Comparison of ENCODE assay signal across 15 cellular contexts in the genomic region with DNA sequence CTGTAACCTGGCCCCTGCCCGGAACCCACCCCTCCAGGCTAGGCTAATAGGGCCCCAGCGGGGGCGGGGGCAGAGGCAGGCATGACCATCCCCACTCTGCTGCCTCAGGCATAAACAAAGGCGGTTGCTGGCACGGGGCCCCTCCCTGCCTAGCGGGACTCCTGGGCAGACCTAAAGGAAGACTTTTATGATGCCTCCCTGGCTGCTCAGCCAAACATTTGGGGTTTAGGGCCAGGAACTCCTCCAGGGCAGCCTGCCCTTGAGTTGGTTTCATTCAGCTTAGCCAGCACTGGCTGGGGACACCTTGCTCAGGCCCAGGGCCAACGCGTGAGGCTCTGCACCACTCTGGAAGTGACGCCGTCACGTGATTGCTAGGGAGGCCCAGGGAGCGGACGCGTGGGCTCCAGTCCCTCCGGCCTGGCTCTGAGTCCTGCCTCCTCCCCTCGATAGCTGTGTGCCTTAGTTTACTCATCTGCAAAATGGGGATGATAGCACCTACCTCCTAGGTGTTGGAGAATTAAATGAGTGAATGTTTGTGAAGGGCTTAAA. TPM values are rescaled to one million over a fixed set of nuclear protein-coding genes. Genes with fewer than 3 reads are reported as not detected.
DNase-seq lines count a peak whose midpoint lies in the region; ATAC-seq and TF ChIP-seq lines count a peak whose summit lies in the region.
"Had no signal": no experiment of that assay in that cellular context is flagged by ENCODE, and none has a peak within 500 bp of the region (broad histone marks: within the 10 kb centered on the region; RNA-seq: fewer than 3 reads in every experiment).

No MANE protein-coding gene starts in this region.

- DNase-seq in EH (ENCODE audit: low read depth) (peak; percentile 71), SK-N-SH (peak; percentile 80), Right ventricle myocardium superior (peak; percentile 47), trophoblast cell (peak; percentile 40 to 52), NCI-H1436 (lab: John Stamatoyannopoulos, UW) (no peak)
- no peak for DNase-seq in activated effector memory CD4-positive, alpha-beta T cell treated with anti-CD3 and anti-CD28 coated beads, Interleukin-2, amount 50 U/mL, for 16 hours
- DNase-seq in activated naive CD4-positive, alpha-beta T cell treated with Interleukin-2 at 50 U/mL for 16 hours, result no peak
- DNase-seq: activated CD4-positive, alpha-beta T cell treated with anti-CD3 and anti-CD28 coated beads, Interleukin-2, amount 50 U/mL, for 48 hours; CD4-positive, alpha-beta memory T cell; foreskin melanocyte; NCI-H146; stimulated activated CD4-positive, alpha-beta T cell treated with anti-CD3 and anti-CD28 coated beads, Interleukin-4, amount 100 ng/mL, for 4 hours had no signal

- no peaks in the 10 kb centered on the region for H3K9me2 ChIP-seq in SK-N-SH

- no peak overlapping the region for H3K14ac ChIP-seq in trophoblast cell (ENCODE audit: low read length)

- no peak overlapping the region for H4K8ac ChIP-seq in trophoblast cell (ENCODE audit: low read depth, low read length)

- no peaks in the 10 kb centered on the region for H4K20me1 ChIP-seq in SK-N-SH (ENCODE audit: insufficient read depth)

- no peak overlapping the region for H2BK12ac ChIP-seq in trophoblast cell (ENCODE audit: low read length)

- H3K9ac ChIP-seq in SK-N-SH (no peak overlapping the region), trophoblast cell (ENCODE audit: low read length) (no peak overlapping the region)

- H3K79me2 ChIP-seq in SK-N-SH (ENCODE audit: insufficient read depth) (no peaks in the 10 kb centered on the region), trophoblast cell (ENCODE audit: control insufficient read depth, insufficient read depth, low read length, poor library complexity) (no peaks in the 10 kb centered on the region)

- no peak overlapping the region for H4K12ac ChIP-seq in trophoblast cell (ENCODE audit: low read depth, low read length)

- no peak overlapping the region for H3K23ac ChIP-seq in trophoblast cell (ENCODE audit: low read length)

- H2AFZ ChIP-seq in SK-N-SH (ENCODE audit: low read depth) (no peak overlapping the region), trophoblast cell (ENCODE audit: insufficient read depth, low read length, poor library complexity) (no peak overlapping the region)

- CTCF ChIA-PET in SK-N-SH (lab: Yijun Ruan, JAX), result interaction anchor here (4.0 to 29.6 kb wide), 2 partner anchors 12 to 142 kb away, joined by 31 to 872 read pairs; no protein-coding TSS in a partner anchor

- no peak overlapping the region for H2BK5ac ChIP-seq in trophoblast cell (ENCODE audit: low read depth, low read length, poor library complexity)

- H3K4me1 ChIP-seq in SK-N-SH (ENCODE audit: control insufficient read depth in 1 of 2, insufficient read depth in 2 of 2, low read depth in 1 of 2, low read length in 1 of 2) (peaks cover 0 to 19% of the 10 kb centered on the region in 2 experiments; a peak in 1 of 4 replicates), trophoblast cell (ENCODE audit: control insufficient read depth in 1 of 2, insufficient read depth in 2 of 2, low read length in 2 of 2) (peaks cover 0 to 7% of the 10 kb centered on the region in 2 experiments)

- POLR2A ChIA-PET in SK-N-SH (lab: Yijun Ruan, JAX), result no interaction called here

- H3K9me3 ChIP-seq in SK-N-SH, result no peaks in the 10 kb centered on the region
- no peaks in the 10 kb centered on the region for H3K9me3 ChIP-seq in trophoblast cell (ENCODE audit: insufficient read depth, low read depth, low read length)
- H3K9me3 ChIP-seq: SJSA1, tibial artery had no signal

- no peak overlapping the region for H2BK120ac ChIP-seq in trophoblast cell (ENCODE audit: insufficient read depth, low read length, poor library complexity)

- 52% methylated on average over 4 of the region's 16 CpGs for WGBS in SK-N-SH (ENCODE audit: low lambda C conversion rate)
- WGBS in trophoblast cell (ENCODE audit: extremely low coverage, insufficient coverage, insufficient read length), result no CpG with 5 or more reads among the region's 16 CpGs

- intact Hi-C loops in Right ventricle myocardium superior (cut with DNase I), result no loop called here

- H3K4me2 ChIP-seq in SK-N-SH (no peak overlapping the region), trophoblast cell (ENCODE audit: low read length) (no peak overlapping the region)

- no peak overlapping the region for H3K18ac ChIP-seq in trophoblast cell (ENCODE audit: low read length)

- no peak for TF ChIP-seq CTCF in SK-N-SH (IDR thresholded peaks at IDR 0.05)

- H3K79me1 ChIP-seq in trophoblast cell (ENCODE audit: low read length), result peaks cover 2% of the 10 kb centered on the region

- H3K4ac ChIP-seq in trophoblast cell (ENCODE audit: low read depth, low read length), result no peak overlapping the region

- ATAC-seq in Right ventricle myocardium superior (ENCODE audit: poor library complexity), result peak; percentile 40
- ATAC-seq in GM19463 (IDR thresholded peaks at IDR 0.05; ENCODE audit: unreplicated experiment), result no peak

- no peak overlapping the region for H4K91ac ChIP-seq in trophoblast cell (ENCODE audit: low read depth, low read length)

- H2AK5ac ChIP-seq in trophoblast cell (ENCODE audit: low read length), result no peak overlapping the region

- TF ChIP-seq EP300 in SK-N-SH (IDR thresholded peaks at IDR 0.05; ENCODE audit: borderline replicate concordance in 1 of 2, low read depth in 1 of 2, low read length in 1 of 2), result no peak

- no peaks in the 10 kb centered on the region for H3F3A ChIP-seq in SK-N-SH (replicated peaks; ENCODE audit: insufficient read depth)

- no peak for TF ChIP-seq RAD21 in SK-N-SH (IDR thresholded peaks at IDR 0.05; ENCODE audit: low read length)

- H3K36me3 ChIP-seq in SK-N-SH (replicated peaks in 1 of 2; ENCODE audit: control insufficient read depth in 1 of 2, insufficient read depth in 2 of 2, low read length in 1 of 2) (no peaks in the 10 kb centered on the region), trophoblast cell (ENCODE audit: control insufficient read depth in 1 of 2, insufficient read depth in 2 of 2, low read length in 2 of 2) (peaks cover 0 to under 1% of the 10 kb centered on the region in 2 experiments)
- H3K36me3 ChIP-seq: SJSA1 had no signal

- H3K27me3 ChIP-seq in SK-N-SH (ENCODE audit: insufficient read depth) (no peaks in the 10 kb centered on the region), trophoblast cell (ENCODE audit: insufficient read depth, low read length) (no peaks in the 10 kb centered on the region)
- H3K27me3 ChIP-seq: SJSA1, tibial artery had no signal

- H3K27ac ChIP-seq in SK-N-SH (ENCODE audit: low read depth in 2 of 2, low read length in 1 of 2), result peak overlapping the region in 1 of 2 experiments; percentile 58; a peak in 2 of 4 replicates
- no peak overlapping the region for H3K27ac ChIP-seq in trophoblast cell (ENCODE audit: low read depth, low read length)
- H3K27ac ChIP-seq: SJSA1, tibial artery had no signal

- no peak overlapping the region for H3K4me3 ChIP-seq in SK-N-SH (ENCODE audit: low read depth in 2 of 2, low read length in 1 of 2)
- H3K4me3 ChIP-seq in trophoblast cell (ENCODE audit: low read depth, low read length), result no peak overlapping the region
- H3K4me3 ChIP-seq: SJSA1, tibial artery had no signal

TF ChIP-seq in SK-N-SH, 30 proteins besides CTCF, POLR2A, EP300 and RAD21:
- peak; percentile 66; the same call in 1 of the 2 replicates for TF ChIP-seq FOXJ3 (CRISPR knock-in tag; IDR thresholded peaks at IDR 0.05)
- TF ChIP-seq, protein P1, sequence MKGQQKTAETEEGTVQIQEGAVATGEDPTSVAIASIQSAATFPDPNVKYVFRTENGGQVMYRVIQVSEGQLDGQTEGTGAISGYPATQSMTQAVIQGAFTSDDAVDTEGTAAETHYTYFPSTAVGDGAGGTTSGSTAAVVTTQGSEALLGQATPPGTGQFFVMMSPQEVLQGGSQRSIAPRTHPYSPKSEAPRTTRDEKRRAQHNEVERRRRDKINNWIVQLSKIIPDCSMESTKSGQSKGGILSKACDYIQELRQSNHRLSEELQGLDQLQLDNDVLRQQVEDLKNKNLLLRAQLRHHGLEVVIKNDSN (IDR thresholded peaks at IDR 0.05; ENCODE audit: borderline replicate concordance, low read depth), result no peak

RNA-seq across cellular contexts. Expression of a gene that starts 27.8 kb away (rescaled TPM):
- 13.9 and 17.5 TPM in 2 replicates for polyA plus RNA-seq in SK-N-SH (2012; rRNA removed)
- 7.3 and 11.6 TPM in 2 replicates for polyA plus RNA-seq in SK-N-SH (2012; cell fraction: cytosol; rRNA removed)
- polyA plus RNA-seq in SK-N-SH (2012; cell fraction: nucleus; rRNA removed), result 12.8 and 15.7 TPM in 2 replicates
- total RNA-seq in Right ventricle myocardium superior, result 40.7 TPM
- polyA plus RNA-seq in trophoblast cell (2013), result 3.4 and 3.8 TPM in 2 replicates

RNA-seq across cellular contexts. Expression of a gene that starts 41.1 kb away (rescaled TPM):
- 4.8 and 5.2 TPM in 2 replicates for polyA plus RNA-seq in SK-N-SH (2012; rRNA removed)
- polyA plus RNA-seq in SK-N-SH (2012; cell fraction: cytosol; rRNA removed), result 1.5 and 2.6 TPM in 2 replicates
- 4.4 and 5.2 TPM in 2 replicates for polyA plus RNA-seq in SK-N-SH (2012; cell fraction: nucleus; rRNA removed)
- 69.7 TPM for total RNA-seq in Right ventricle myocardium superior
- polyA plus RNA-seq in trophoblast cell (2013), result 15.9 and 19.7 TPM in 2 replicates
- total RNA-seq: CD4-positive, alpha-beta memory T cell had no signal
- polyA plus RNA-seq: CD4-positive, alpha-beta memory T cell had no signal

Comparison
In these comparisons a context has a peak if more than half of its experiments do, and no peak if none do; other contexts are left out.
1. DNase-seq: peak in EH (single experiment), SK-N-SH (single experiment), Right ventricle myocardium superior (single experiment) and trophoblast cell (2 of 2); none in activated effector memory CD4-positive, alpha-beta T cell treated with anti-CD3 and anti-CD28 coated beads, Interleukin-2, amount 50 U/mL, for 16 hours (single experiment), activated naive CD4-positive, alpha-beta T cell treated with Interleukin-2 at 50 U/mL for 16 hours (single experiment) and NCI-H1436 (single experiment).